Comparison of ENCODE assay signal across 14 cellular contexts in genomic region chr12:111650912-111651311, GRCh38.
"Had no signal": no experiment of that assay in that cellular context is flagged by ENCODE, and none has a peak within 500 bp of the region (broad histone marks: within the 10 kb centered on the region; RNA-seq: fewer than 3 reads in every experiment).

No MANE protein-coding gene starts in this region.

- H3K27me3 ChIP-seq: heart left ventricle, sigmoid colon, uterus had no signal

- H3K9me3 ChIP-seq: heart left ventricle, mucosa of descending colon, sigmoid colon, uterus had no signal

- ATAC-seq: esophagus mucosa; mucosa of descending colon; naive thymus-derived CD8-positive, alpha-beta T cell had no signal

- H3K27ac ChIP-seq: heart left ventricle, sigmoid colon, skin epidermis, uterus had no signal

- H3K4me1 ChIP-seq: heart left ventricle, sigmoid colon, uterus had no signal

- H3K36me3 ChIP-seq: uterus had no signal

- DNase-seq: cortex of kidney; effector memory CD4-positive, alpha-beta T cell; heart left ventricle; hypothalamus; kidney glomerular epithelial cell; mucosa of descending colon; naive thymus-derived CD8-positive, alpha-beta T cell; posterior cingulate gyrus; sigmoid colon; stimulated activated CD4-positive, alpha-beta T cell treated with anti-CD3 and anti-CD28 coated beads, Interleukin-2, amount 100 ng/mL, for 24 hours; stimulated activated naive CD4-positive, alpha-beta T cell treated with Interleukin-2 at 50 U/mL for 16 hours; uterus had no signal

- H3K4me3 ChIP-seq: heart left ventricle, mucosa of descending colon, sigmoid colon, skin epidermis, uterus had no signal
